In genomic region chr5:173629628-173630027, GRCh38 we compare ENCODE assay signal across 1 cellular context.
TF ChIP-seq lines count a peak whose summit lies in the region.

No MANE protein-coding gene starts in this region.

TF ChIP-seq in K562, 482 proteins besides CTCF, POLR2A, EP300 and RAD21 (continued from another document):
- TF ChIP-seq AFF4 (CRISPR knock-in tag; IDR thresholded peaks at IDR 0.05) (no peak), NR2C2 (CRISPR knock-in tag; IDR thresholded peaks at IDR 0.05) (no peak), NR2C2 (tag; IDR thresholded peaks at IDR 0.05) (no peak), MAFG (tag; conservative IDR thresholded peaks at IDR 0.05) (peak; percentile 61), E2F6 (IDR thresholded peaks at IDR 0.05; ENCODE audit: borderline replicate concordance in 1 of 2, extremely low read depth in 1 of 2, insufficient read depth in 1 of 2, insufficient read length in 1 of 2, low read depth in 1 of 2, low read length in 1 of 2, poor library complexity in 1 of 2, severe bottlenecking in 1 of 2) (no peak), RB1 (IDR thresholded peaks at IDR 0.05; ENCODE audit: low read depth) (no peak)
TF ChIP-seq in K562: peak in this region for 11.
